ENCODE assay signal across 9 cellular contexts in genomic region chr19:11624064-11624463, GRCh38. TPM values are rescaled to one million over a fixed set of nuclear protein-coding genes. Genes with fewer than 3 reads are reported as not detected.
A peak's percentile ranks its signal among the peaks of the same experiment; 100 is the strongest.
DNase-seq lines count a peak whose midpoint lies in the region; ATAC-seq and TF ChIP-seq lines count a peak whose summit lies in the region.
"Had no signal": no experiment of that assay in that cellular context is flagged by ENCODE, and none has a peak within 500 bp of the region (broad histone marks: within the 10 kb centered on the region; RNA-seq: fewer than 3 reads in every experiment).

No MANE protein-coding gene starts in this region.

- H3K4me1 ChIP-seq in BLaER1 (peaks cover 13% of the 10 kb centered on the region), NT2/D1 (ENCODE audit: insufficient read depth, insufficient read length) (no peaks in the 10 kb centered on the region), esophagus squamous epithelium (peaks cover 8 to 18% (median 10%) of the 10 kb centered on the region in 3 donors)

- no peak for DNase-seq in NT2/D1 (ENCODE audit: low read depth, low spot score)
- no peak for DNase-seq in esophagus squamous epithelium (lab: John Stamatoyannopoulos, UW)
- DNase-seq in non-pigmented ciliary epithelial cell (ENCODE audit: low read depth) = peak; percentile 9
- DNase-seq in lower leg skin (ENCODE audit: low spot score in 2 of 2) = no peak
- DNase-seq in DMS53 (lab: John Stamatoyannopoulos, UW) = no peak
- DNase-seq: SHP77 had no signal

- no peak for TF ChIP-seq POLR2A in esophagus squamous epithelium (IDR thresholded peaks at IDR 0.05)
- TF ChIP-seq POLR2A in lower leg skin (IDR thresholded peaks at IDR 0.05) = no peak

- no peak for TF ChIP-seq CTCF in esophagus squamous epithelium (IDR thresholded peaks at IDR 0.05)
- no peak for TF ChIP-seq CTCF in lower leg skin (IDR thresholded peaks at IDR 0.05)

- peaks cover 66% of the 10 kb centered on the region for H4K20me1 ChIP-seq in BLaER1

- H3K9me3 ChIP-seq in BLaER1 (peaks cover 24% of the 10 kb centered on the region), NT2/D1 (ENCODE audit: insufficient read depth, low read length) (no peaks in the 10 kb centered on the region), esophagus squamous epithelium (no peaks in the 10 kb centered on the region)

- H3K27ac ChIP-seq in BLaER1 = no peak overlapping the region
- peak overlapping the region in 3 of 4 donors; percentile 9 to 50 (median 46) for H3K27ac ChIP-seq in esophagus squamous epithelium

- H3K4me3 ChIP-seq in BLaER1 (no peak overlapping the region), NT2/D1 (ENCODE audit: insufficient read length, low read depth) (peak overlapping the region; percentile 37), esophagus squamous epithelium (peak overlapping the region in 3 of 4 donors; percentile 39 to 58 (median 42)), lower leg skin (ENCODE audit: low read depth, poor library complexity, severe bottlenecking) (no peak overlapping the region)

- ATAC-seq in HG03378 (IDR thresholded peaks at IDR 0.05; ENCODE audit: unreplicated experiment) (no peak), HG03565 (IDR thresholded peaks at IDR 0.05; ENCODE audit: unreplicated experiment) (no peak)

- 37 to 49% methylated on average over 4 of the region's 4 CpGs for WGBS in esophagus squamous epithelium, 2 donors
- WGBS in lower leg skin, 2 donors = 38 to 46% methylated on average over 4 of the region's 4 CpGs

- H3K27me3 ChIP-seq in BLaER1 (peaks cover 35% of the 10 kb centered on the region), NT2/D1 (ENCODE audit: insufficient read depth, insufficient read length) (peaks cover 42% of the 10 kb centered on the region), esophagus squamous epithelium (no peaks in the 10 kb centered on the region)

- H3K4me2 ChIP-seq in BLaER1 = peak overlapping the region; percentile 59

- intact Hi-C loops in esophagus squamous epithelium (cut with DNase I) (no loop called here), lower leg skin (cut with DNase I; ENCODE audit: low total_unique reads) (no loop called here)

- H3K9ac ChIP-seq in BLaER1 = no peak overlapping the region
- peak overlapping the region; percentile 21 for H3K9ac ChIP-seq in NT2/D1 (ENCODE audit: insufficient read length, low read depth)

- peaks cover 30% of the 10 kb centered on the region for H3K36me3 ChIP-seq in BLaER1
- H3K36me3 ChIP-seq in NT2/D1 (ENCODE audit: insufficient read depth, insufficient read length, low read length) = peaks cover 22% of the 10 kb centered on the region
- H3K36me3 ChIP-seq in esophagus squamous epithelium = peaks cover 0 to 28% (median 0%) of the 10 kb centered on the region in 3 donors

RNA-seq across cellular contexts. Expression of gene ZNF627, which starts 26.8 kb away (rescaled TPM):
- total RNA-seq in esophagus squamous epithelium (1 to 10 TPM; 3.5 to 9.2 (median 6.5) TPM), lower leg skin (10 to 100 TPM in 3 of 4 donors, 1 to 10 TPM in 1; 8.6 to 12.1 (median 11.2) TPM)

RNA-seq across cellular contexts. Expression of gene ACP5, which starts 46.6 kb away (rescaled TPM):
- total RNA-seq in esophagus squamous epithelium (10 to 100 TPM; 12.2 to 61.9 (median 33.0) TPM), lower leg skin (10 to 100 TPM; 29.0 to 63.5 (median 52.1) TPM)

Comparison
In these comparisons a context has a peak if more than half of its experiments do, and no peak if none do; other contexts are left out.
1. H3K4me3 ChIP-seq: peak in NT2/D1 (single experiment) and esophagus squamous epithelium (3 of 4); none in BLaER1 (single experiment) and lower leg skin (single experiment).